In the genomic region with DNA sequence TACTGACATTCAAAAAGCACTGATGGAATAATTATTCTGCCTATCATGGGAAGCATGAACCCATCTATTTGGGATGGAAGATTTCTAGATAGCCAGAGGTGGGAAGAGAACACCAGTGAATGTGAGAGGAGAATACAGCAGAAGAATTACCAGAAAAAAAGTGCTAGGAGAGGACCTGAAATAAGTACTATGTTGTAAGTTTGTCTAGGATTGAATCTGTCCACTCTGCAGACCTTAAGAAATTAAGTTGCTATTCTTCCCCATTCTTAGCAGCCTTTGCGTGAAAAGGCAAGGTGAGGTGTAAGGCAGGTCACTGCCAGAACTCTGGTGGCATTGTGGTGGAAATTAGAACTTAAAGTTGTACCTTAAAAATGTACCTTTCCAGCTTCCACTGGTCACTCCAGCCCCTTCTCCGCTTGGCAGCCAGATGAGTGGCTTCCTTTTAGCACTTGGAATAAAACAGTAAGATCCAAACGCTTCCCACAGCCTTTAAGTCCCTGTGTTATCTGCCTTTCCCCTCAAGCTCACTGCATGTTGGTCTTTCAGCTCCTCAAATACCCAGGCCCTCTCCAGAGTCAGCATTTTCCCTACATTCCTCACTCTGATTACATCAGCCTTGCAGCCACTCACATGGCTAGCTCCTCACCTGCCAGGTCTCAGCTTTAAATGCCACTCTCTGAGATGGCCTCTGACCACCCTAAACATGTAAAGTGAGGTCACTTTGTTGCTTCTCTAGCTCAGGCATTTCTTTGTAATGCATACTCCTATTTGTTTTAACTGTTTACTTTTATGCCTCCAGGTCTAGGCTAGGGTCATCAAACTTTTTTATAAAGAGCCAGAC, we compare ENCODE assay signal across 13 cellular contexts.
DNase-seq lines count a peak whose midpoint lies in the region; ATAC-seq and TF ChIP-seq lines count a peak whose summit lies in the region.
"Had no signal": no experiment of that assay in that cellular context is flagged by ENCODE, and none has a peak within 500 bp of the region (broad histone marks: within the 10 kb centered on the region; RNA-seq: fewer than 3 reads in every experiment).

No MANE protein-coding gene starts in this region.

- H3K4me1 Mint-ChIP-seq in stimulated activated naive CD8-positive, alpha-beta T cell treated with anti-CD3 and anti-CD28 coated beads, Interleukin-15, Interleukin-2, amounts not matched to agents 100 ng/mL and 50 ng/mL, for 24 hours (ENCODE audit: low read depth): peaks cover 25% of the 10 kb centered on the region
- H3K4me1 Mint-ChIP-seq in stimulated activated naive CD8-positive, alpha-beta T cell treated with anti-CD3 and anti-CD28 coated beads, Interleukin-15, amount 100 ng/mL, for 72 hours: peaks cover 23% of the 10 kb centered on the region

- peaks cover 26% of the 10 kb centered on the region for H4K20me1 ChIP-seq in Karpas-422 (ENCODE audit: insufficient read depth, low read depth, low read length)

- H3K27me3 ChIP-seq in Karpas-422 (ENCODE audit: low read length): no peaks in the 10 kb centered on the region

- H3K9me3 ChIP-seq in Karpas-422 (ENCODE audit: low read length): no peaks in the 10 kb centered on the region

- H3K9me3 Mint-ChIP-seq in stimulated activated naive CD8-positive, alpha-beta T cell treated with anti-CD3 and anti-CD28 coated beads, Interleukin-15, Interleukin-2, amounts not matched to agents 100 ng/mL and 50 ng/mL, for 24 hours: no peaks in the 10 kb centered on the region
- H3K9me3 Mint-ChIP-seq in stimulated activated naive CD8-positive, alpha-beta T cell treated with anti-CD3 and anti-CD28 coated beads, Interleukin-15, amount 100 ng/mL, for 72 hours: no peaks in the 10 kb centered on the region

- no peak for TF ChIP-seq CTCF in VCaP (conservative IDR thresholded peaks at IDR 0.05)

- H3K4me1 ChIP-seq in Karpas-422 (ENCODE audit: low read length): peaks cover 14% of the 10 kb centered on the region

- peaks cover 16% of the 10 kb centered on the region for H3K79me2 ChIP-seq in Karpas-422 (ENCODE audit: low read length)

- H3K4me3 ChIP-seq in Karpas-422 (ENCODE audit: low read length): no peak overlapping the region

- H3K36me3 Mint-ChIP-seq in stimulated activated naive CD8-positive, alpha-beta T cell treated with anti-CD3 and anti-CD28 coated beads, Interleukin-15, Interleukin-2, amounts not matched to agents 100 ng/mL and 50 ng/mL, for 24 hours (ENCODE audit: low read depth): peaks cover 53% of the 10 kb centered on the region

- H3K4me2 ChIP-seq in Karpas-422 (ENCODE audit: low read depth, low read length, poor library complexity, severe bottlenecking): no peak overlapping the region

- H3K27me3 Mint-ChIP-seq in stimulated activated naive CD8-positive, alpha-beta T cell treated with anti-CD3 and anti-CD28 coated beads, Interleukin-15, Interleukin-2, amounts not matched to agents 100 ng/mL and 50 ng/mL, for 24 hours: no peaks in the 10 kb centered on the region
- H3K27me3 Mint-ChIP-seq in stimulated activated naive CD8-positive, alpha-beta T cell treated with anti-CD3 and anti-CD28 coated beads, Interleukin-15, amount 100 ng/mL, for 72 hours: no peaks in the 10 kb centered on the region
- H3K27me3 Mint-ChIP-seq: B cell had no signal

- DNase-seq in stimulated activated naive CD8-positive, alpha-beta T cell treated with anti-CD3 and anti-CD28 coated beads, Interleukin-15, amount 100 ng/mL, for 72 hours: no peak
- DNase-seq in iPS-NIHi11 (ENCODE audit: low spot score) (peak; percentile 67), Karpas-422 (no peak), NCI-H226 (no peak), epidermal melanocyte (ENCODE audit: insufficient read length, low spot score) (no peak), HK-2 (ENCODE audit: unreplicated experiment) (no peak)
- DNase-seq: activated CD8-positive, alpha-beta memory T cell treated with anti-CD3 and anti-CD28 coated beads for 24 hours; MM.1S; NCI-H510A treated with DMSO at 0.1 percent for 48 hours; stimulated activated CD4-positive, alpha-beta T cell treated with anti-CD3 and anti-CD28 coated beads, Interleukin-15, amount 100 ng/mL, for 24 hours had no signal

- no peak overlapping the region for H3K4me3 Mint-ChIP-seq in stimulated activated naive CD8-positive, alpha-beta T cell treated with anti-CD3 and anti-CD28 coated beads, Interleukin-15, Interleukin-2, amounts not matched to agents 100 ng/mL and 50 ng/mL, for 24 hours
- H3K4me3 Mint-ChIP-seq in stimulated activated naive CD8-positive, alpha-beta T cell treated with anti-CD3 and anti-CD28 coated beads, Interleukin-15, amount 100 ng/mL, for 72 hours: no peak overlapping the region
- H3K4me3 Mint-ChIP-seq: B cell had no signal

- H2AFZ ChIP-seq in Karpas-422 (ENCODE audit: low read length): no peak overlapping the region

- peak overlapping the region; percentile 66 for H3K27ac Mint-ChIP-seq in stimulated activated naive CD8-positive, alpha-beta T cell treated with anti-CD3 and anti-CD28 coated beads, Interleukin-15, Interleukin-2, amounts not matched to agents 100 ng/mL and 50 ng/mL, for 24 hours
- H3K27ac Mint-ChIP-seq in stimulated activated naive CD8-positive, alpha-beta T cell treated with anti-CD3 and anti-CD28 coated beads, Interleukin-15, amount 100 ng/mL, for 72 hours: peak overlapping the region in 1 of 2 donors; percentile 5
- H3K27ac Mint-ChIP-seq: B cell had no signal

- no peak for ATAC-seq in stimulated activated naive CD8-positive, alpha-beta T cell treated with anti-CD3 and anti-CD28 coated beads, Interleukin-15, amount 100 ng/mL, for 72 hours

- H3K9ac ChIP-seq in Karpas-422 (ENCODE audit: low read length): no peak overlapping the region

- no peaks in the 10 kb centered on the region for H3K9me2 ChIP-seq in Karpas-422 (replicated peaks; ENCODE audit: insufficient read depth, low read length)

- peak overlapping the region; percentile 37 for H3K27ac ChIP-seq in VCaP
- no peak overlapping the region for H3K27ac ChIP-seq in Karpas-422 (ENCODE audit: low read length)

- peaks cover 26% of the 10 kb centered on the region for H3K36me3 ChIP-seq in Karpas-422 (ENCODE audit: insufficient read depth, low read length)
